Comparison of ENCODE assay signal across 1 cellular context in genomic region chr22:50613291-50613981, GRCh38.
TF ChIP-seq lines count a peak whose summit lies in the region.

No MANE protein-coding gene starts in this region.

TF ChIP-seq in liver, 16 proteins besides CTCF, POLR2A, EP300 and RAD21 (continued from another document):
- TF ChIP-seq REST (IDR thresholded peaks at IDR 0.05), result peak; percentile 76
- TF ChIP-seq JUND (IDR thresholded peaks at IDR 0.05), result no peak
- TF ChIP-seq FOXA2 (IDR thresholded peaks at IDR 0.05), result peak; percentile 63
